In genomic region chr4:100823066-100823992, GRCh38 we compare ENCODE assay signal across 7 cellular contexts.
DNase-seq lines count a peak whose midpoint lies in the region; ATAC-seq, FAIRE-seq and TF ChIP-seq lines count a peak whose summit lies in the region.

No MANE protein-coding gene starts in this region.

- no peak overlapping the region for H2AFZ ChIP-seq in HepG2 (ENCODE audit: low read length)

- POLR2A ChIA-PET in HepG2 (lab: Yijun Ruan, JAX) = no interaction called here

- no peak overlapping the region for H3K9ac ChIP-seq in HepG2 (ENCODE audit: insufficient read depth, low read depth, low read length)

- peaks cover 15% of the 10 kb centered on the region for H3K4me1 ChIP-seq in HepG2 (ENCODE audit: insufficient read depth, low read length)

- no TSS peak for BruUV-seq in HepG2 (replicated peaks; lab: Mats Ljungman, UMichigan)

- H3K9me3 ChIP-seq in HepG2 (ENCODE audit: low read length) = no peaks in the 10 kb centered on the region

- TF ChIP-seq EP300 in HepG2 (IDR thresholded peaks at IDR 0.05; ENCODE audit: low read depth in 2 of 2, low read length in 2 of 2) (peak in 1 of 2 experiments; percentile 59; a peak in 2 of 4 replicates), HepG2 (CRISPR knock-in tag; IDR thresholded peaks at IDR 0.05; ENCODE audit: borderline replicate concordance) (peak; percentile 47; the same call in 1 of the 2 replicates)

- no peaks in the 10 kb centered on the region for H4K20me1 ChIP-seq in HepG2 (ENCODE audit: insufficient read depth, low read length)

- ATAC-seq in GM18868 (IDR thresholded peaks at IDR 0.05; ENCODE audit: unreplicated experiment) (peak; percentile 83), GM21786 (IDR thresholded peaks at IDR 0.05; ENCODE audit: unreplicated experiment) (peak; percentile 71), HepG2 (peak; percentile 97)

- no peaks in the 10 kb centered on the region for H3K27me3 ChIP-seq in HepG2 (ENCODE audit: control insufficient read depth in 1 of 2, insufficient read depth in 2 of 2, low read length in 2 of 2)

- FAIRE-seq in HepG2 (lab: Jason Lieb, UNC) = peak; percentile 8

- H3K27ac ChIP-seq in HepG2 (ENCODE audit: extremely low read length, insufficient read depth, low read length) = no peak overlapping the region

- no peak overlapping the region for H3K4me3 ChIP-seq in HepG2 (replicated peaks in 1 of 3; ENCODE audit: insufficient read depth in 1 of 3, low read depth in 2 of 3, low read length in 3 of 3)

- H3K36me3 ChIP-seq in HepG2 (replicated peaks in 1 of 2; ENCODE audit: control insufficient read depth in 1 of 2, insufficient read depth in 2 of 2, low read length in 2 of 2) = no peaks in the 10 kb centered on the region

- H3K4me2 ChIP-seq in HepG2 (ENCODE audit: low read depth, low read length) = no peak overlapping the region

- intact Hi-C loops in HepG2 (cut with micrococcal nuclease; ENCODE audit: unreplicated experiment) = no loop called here

- in situ Hi-C loops in HepG2 (cut with HindIII; ENCODE audit: extremely low pct_ligation_motif_present, low pct_unique_long_range_greater_than_20kb) = no loop called here

- CTCF ChIA-PET in HepG2 (lab: Yijun Ruan, JAX; ENCODE audit: low intra/inter-chr PET ratio, low total read pairs) = no interaction called here

- TF ChIP-seq POLR2A in HepG2 (IDR thresholded peaks at IDR 0.05; ENCODE audit: insufficient read depth in 1 of 2, low read depth in 2 of 2, low read length in 2 of 2) = no peak

- no peak for TF ChIP-seq RAD21 in HepG2 (CRISPR knock-in tag; IDR thresholded peaks at IDR 0.05)

- WGBS in HepG2 (ENCODE audit: low lambda C conversion rate) = 11% methylated on average over 4 of the region's 4 CpGs

- H3K79me2 ChIP-seq in HepG2 (ENCODE audit: insufficient read depth, low read length) = no peaks in the 10 kb centered on the region

- no peak for TF ChIP-seq CTCF in HepG2 (CRISPR knock-in tag; IDR thresholded peaks at IDR 0.05)

- DNase-seq in NCI-H2029 (lab: John Stamatoyannopoulos, UW) (peak; percentile 43), HepG2 (ENCODE audit: low spot score) (peak; percentile 82), amygdala (lab: John Stamatoyannopoulos, UW) (no peak), nucleus accumbens (lab: John Stamatoyannopoulos, UW) (no peak), NCI-H1694 (lab: John Stamatoyannopoulos, UW) (no peak)

TF ChIP-seq in HepG2, 621 proteins besides CTCF, POLR2A, EP300 and RAD21 (continues in another document):
- no peak for TF ChIP-seq TAF15 (IDR thresholded peaks at IDR 0.05; ENCODE audit: low read depth, low read length, poor library complexity, severe bottlenecking)
- TF ChIP-seq ZNF614 (CRISPR knock-in tag; IDR thresholded peaks at IDR 0.05; ENCODE audit: borderline replicate concordance) = no peak
- TF ChIP-seq ARNT (IDR thresholded peaks at IDR 0.05) = no peak
- TF ChIP-seq ZNF546 (CRISPR knock-in tag; conservative IDR thresholded peaks at IDR 0.05) = no peak
- peak; percentile 28 to 70; a peak in 1 of 4 replicates for TF ChIP-seq NR2F1 (CRISPR knock-in tag; IDR thresholded peaks at IDR 0.05)
- TF ChIP-seq RFX1 (IDR thresholded peaks at IDR 0.05) = no peak
- TF ChIP-seq IRF1 (CRISPR knock-in tag; IDR thresholded peaks at IDR 0.05; ENCODE audit: low read depth) = no peak
- TF ChIP-seq KAT7 (CRISPR knock-in tag; IDR thresholded peaks at IDR 0.05; ENCODE audit: borderline replicate concordance) = no peak
- TF ChIP-seq ZNF350 (CRISPR knock-in tag; IDR thresholded peaks at IDR 0.05; ENCODE audit: borderline replicate concordance, low read depth) = no peak
- no peak for TF ChIP-seq POLR2AphosphoS5 (IDR thresholded peaks at IDR 0.05; ENCODE audit: low read depth, low read length)
- no peak for TF ChIP-seq ZNF629 (CRISPR knock-in tag; conservative IDR thresholded peaks at IDR 0.05)
- no peak for TF ChIP-seq EHMT2 (IDR thresholded peaks at IDR 0.05; ENCODE audit: borderline replicate concordance, low read depth, low read length)
- no peak for TF ChIP-seq ZBTB7A (CRISPR knock-in tag; IDR thresholded peaks at IDR 0.05)
- TF ChIP-seq CCDC6 (CRISPR knock-in tag; IDR thresholded peaks at IDR 0.05) = no peak
- no peak for TF ChIP-seq ZNF138 (CRISPR knock-in tag; IDR thresholded peaks at IDR 0.05; ENCODE audit: low read depth)
- TF ChIP-seq BCLAF1 (IDR thresholded peaks at IDR 0.05) = no peak
- TF ChIP-seq GABPB1 (CRISPR knock-in tag; IDR thresholded peaks at IDR 0.05) = peak; percentile 27; the same call in 1 of the 2 replicates
- no peak for TF ChIP-seq ZNF784 (CRISPR knock-in tag; IDR thresholded peaks at IDR 0.05; ENCODE audit: borderline replicate concordance)
- TF ChIP-seq ZNF670 (CRISPR knock-in tag; IDR thresholded peaks at IDR 0.05; ENCODE audit: borderline replicate concordance) = no peak
- TF ChIP-seq HMGXB3 (CRISPR knock-in tag; IDR thresholded peaks at IDR 0.05; ENCODE audit: borderline replicate concordance) = no peak
- no peak for TF ChIP-seq ZSCAN12 (CRISPR knock-in tag; IDR thresholded peaks at IDR 0.05)

Comparison
In these comparisons a context has a peak if more than half of its experiments do, and no peak if none do; other contexts are left out.
1. DNase-seq: peak in NCI-H2029 (single experiment) and HepG2 (single experiment); none in amygdala (0 of 56), nucleus accumbens (0 of 56) and NCI-H1694 (single experiment).
2. Peak in every context shown above with its lines, with median percentiles within 50 percentile points of each other: ATAC-seq.